ENCODE assay signal across 8 cellular contexts in the genomic region with DNA sequence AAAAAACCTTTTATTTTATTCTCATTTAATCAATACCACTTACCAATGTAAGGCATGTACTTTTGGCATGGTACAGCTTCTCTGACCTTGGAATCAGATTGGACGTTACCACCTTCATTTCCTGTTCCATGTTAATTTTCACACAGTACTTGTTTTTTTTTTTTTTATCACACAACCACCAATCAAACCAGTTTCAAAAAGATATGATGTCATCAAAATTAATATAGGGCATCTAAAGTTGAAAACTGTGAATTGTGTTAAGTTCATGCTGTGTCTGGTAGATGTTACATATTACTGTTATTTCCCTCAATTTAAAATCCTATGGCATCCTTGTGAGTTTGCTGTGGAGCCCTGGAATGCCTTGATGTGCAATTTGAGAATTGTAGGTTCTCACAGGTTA.
"Had no signal": no experiment of that assay in that cellular context is flagged by ENCODE, and none has a peak within 500 bp of the region (broad histone marks: within the 10 kb centered on the region; RNA-seq: fewer than 3 reads in every experiment).

No MANE protein-coding gene starts in this region.

- DNase-seq: GDM1, GF-D8 had no signal

- ATAC-seq: GM12878 had no signal

- H3K4me3 ChIP-seq: GM12878 had no signal

- FAIRE-seq: G401.6, GM12878, GM12891, GM12892, GM18507, GM19239 had no signal
